In genomic region chr5:74762599-74762998, GRCh38 we compare ENCODE assay signal across 10 cellular contexts. TPM values are rescaled to one million over a fixed set of nuclear protein-coding genes. Genes with fewer than 3 reads are reported as not detected.
DNase-seq lines count a peak whose midpoint lies in the region; ATAC-seq, FAIRE-seq and TF ChIP-seq lines count a peak whose summit lies in the region.
"Had no signal": no experiment of that assay in that cellular context is flagged by ENCODE, and none has a peak within 500 bp of the region (broad histone marks: within the 10 kb centered on the region; RNA-seq: fewer than 3 reads in every experiment).

No MANE protein-coding gene starts in this region.

- no peaks in the 10 kb centered on the region for H3F3A ChIP-seq in Loucy (ENCODE audit: low read depth)

- H2AK5ac ChIP-seq in trophoblast cell (ENCODE audit: low read length) = no peak overlapping the region

- H3K27ac ChIP-seq in K562 (ENCODE audit: extremely low read depth, low read depth, low read length) (no peak overlapping the region), trophoblast cell (ENCODE audit: low read depth, low read length) (no peak overlapping the region)
- H3K27ac ChIP-seq: esophagus muscularis mucosa had no signal

- H4K8ac ChIP-seq in trophoblast cell (ENCODE audit: low read depth, low read length) = no peak overlapping the region

- peak; percentile 18 to 35 for DNase-seq in activated CD4-positive, alpha-beta T cell treated with anti-CD3 and anti-CD28 coated beads, Interleukin-2, amount 50 U/mL, for 48 hours
- DNase-seq in activated CD4-positive, alpha-beta T cell treated with anti-CD3 and anti-CD28 coated beads, Interleukin-2, amount 50 U/mL, for 4 hours = no peak
- no peak for DNase-seq in K562 (ENCODE audit: extremely low read depth in 1 of 4, low spot score in 3 of 4)
- peak; percentile 83 to 94 for DNase-seq in trophoblast cell
- no peak for DNase-seq in GM10248 (ENCODE audit: extremely low spot score)
- DNase-seq in HAP-1 (ENCODE audit: low spot score in 2 of 2) = no peak
- DNase-seq: Karpas-422 had no signal

- 97% methylated on average over 2 of the region's 2 CpGs for WGBS in K562 (ENCODE audit: insufficient coverage, low coverage, missing lambda C conversion rate)
- WGBS in trophoblast cell (ENCODE audit: extremely low coverage, insufficient coverage, insufficient read length) = no CpG with 5 or more reads among the region's 2 CpGs

- no peaks in the 10 kb centered on the region for H3K9me2 ChIP-seq in Loucy (replicated peaks; ENCODE audit: low read depth, low read length)

- in situ Hi-C loops in K562 (cut with MboI) = no loop called here
- in situ Hi-C loops in HAP-1 (cut with MboI; ENCODE audit: low sequenced_read_pairs) = loop anchor here (10.0 kb wide), 1 partner anchor 152 kb away; no protein-coding TSS in a partner anchor

- FAIRE-seq in K562 (lab: Jason Lieb, UNC) = no peak

- H4K91ac ChIP-seq in trophoblast cell (ENCODE audit: low read depth, low read length) = no peak overlapping the region

- TF ChIP-seq RAD21 in K562 (CRISPR knock-in tag; conservative IDR thresholded peaks at IDR 0.05 in 1 of 2, IDR thresholded peaks at IDR 0.05 in 1 of 2) = no peak

- no peak overlapping the region for H3K4me3 ChIP-seq in Loucy (ENCODE audit: low read length, poor library complexity, severe bottlenecking)
- no peak overlapping the region for H3K4me3 ChIP-seq in K562
- no peak overlapping the region for H3K4me3 ChIP-seq in trophoblast cell (ENCODE audit: low read depth, low read length)
- H3K4me3 ChIP-seq in HAP-1 = no peak overlapping the region
- H3K4me3 ChIP-seq: esophagus muscularis mucosa had no signal

- H3K4me2 ChIP-seq in Loucy (ENCODE audit: low read depth, low read length, poor library complexity, severe bottlenecking) (peak overlapping the region; percentile 81), K562 (ENCODE audit: insufficient read depth, low read length) (no peak overlapping the region), trophoblast cell (ENCODE audit: low read length) (no peak overlapping the region)

- peaks cover 59% of the 10 kb centered on the region for H3K79me2 ChIP-seq in Loucy (ENCODE audit: insufficient read depth, low read length)
- peaks cover 39% of the 10 kb centered on the region for H3K79me2 ChIP-seq in K562 (ENCODE audit: control insufficient read depth, insufficient read depth, low read length)
- peaks cover 10% of the 10 kb centered on the region for H3K79me2 ChIP-seq in trophoblast cell (ENCODE audit: control insufficient read depth, insufficient read depth, low read length, poor library complexity)

- H3K9ac ChIP-seq in Loucy (ENCODE audit: low read depth, low read length, poor library complexity, severe bottlenecking) (no peak overlapping the region), K562 (ENCODE audit: insufficient read depth in 1 of 2, low read depth in 2 of 2, low read length in 2 of 2) (no peak overlapping the region), trophoblast cell (ENCODE audit: low read length) (no peak overlapping the region)

- no peak overlapping the region for H2BK5ac ChIP-seq in trophoblast cell (ENCODE audit: low read depth, low read length, poor library complexity)

- CTCF ChIA-PET in K562 (lab: Yijun Ruan, JAX; ENCODE audit: low intra/inter-chr PET ratio) (no interaction called here), GM10248 (lab: Yijun Ruan, JAX) (interaction anchor here (1.1 to 3.0 kb wide), 4 partner anchors 11 to 156 kb away, joined by 3 to 18 read pairs (median 4); no protein-coding TSS in a partner anchor)

- peaks cover 6% of the 10 kb centered on the region for H3K79me1 ChIP-seq in trophoblast cell (ENCODE audit: low read length)

- intact Hi-C loops in K562 (cut with micrococcal nuclease) = no loop called here

- no peak for ATAC-seq in K562
- ATAC-seq in HG02588 (IDR thresholded peaks at IDR 0.05; ENCODE audit: unreplicated experiment) = no peak

- BruUV-seq in K562 (replicated peaks; lab: Mats Ljungman, UMichigan) = no TSS peak

- TF ChIP-seq CTCF in Loucy (conservative IDR thresholded peaks at IDR 0.05; ENCODE audit: low read length) = no peak
- TF ChIP-seq CTCF in K562 (IDR thresholded peaks at IDR 0.05 in 2 of 3, conservative IDR thresholded peaks at IDR 0.05 in 1 of 3; ENCODE audit: insufficient read depth in 2 of 3, low read depth in 1 of 3, low read length in 3 of 3) = no peak
- no peak for TF ChIP-seq CTCF in GM10248 (IDR thresholded peaks at IDR 0.05; ENCODE audit: control extremely low read depth, extremely low read depth, low read depth, missing control alignments)

- peaks cover 19% of the 10 kb centered on the region for H3K36me3 ChIP-seq in Loucy (ENCODE audit: insufficient read depth, low read length)
- peaks cover 72% of the 10 kb centered on the region; the same call in 2 of the 3 replicates for H3K36me3 ChIP-seq in K562 (ENCODE audit: control insufficient read depth, insufficient read depth, low read length)
- peaks cover 2 to 5% of the 10 kb centered on the region in 2 experiments for H3K36me3 ChIP-seq in trophoblast cell (ENCODE audit: control insufficient read depth in 1 of 2, insufficient read depth in 2 of 2, low read length in 2 of 2)
- H3K36me3 ChIP-seq in HAP-1 (replicated peaks) = peaks cover 53% of the 10 kb centered on the region

- no peaks in the 10 kb centered on the region for H3K9me1 ChIP-seq in K562 (ENCODE audit: control insufficient read depth, insufficient read depth, low read length)

- H2BK120ac ChIP-seq in trophoblast cell (ENCODE audit: insufficient read depth, low read length, poor library complexity) = no peak overlapping the region

- POLR2A ChIA-PET in K562 (lab: Yijun Ruan, JAX) = interaction anchor here (1.4 to 1.7 kb wide), 2 partner anchors 8 to 17 kb away, joined by 4 read pairs; no protein-coding TSS in a partner anchor
- POLR2A ChIA-PET in GM10248 (lab: Yijun Ruan, JAX) = no interaction called here

- no peak overlapping the region for H2BK12ac ChIP-seq in trophoblast cell (ENCODE audit: low read length)

- H3K4me1 ChIP-seq in Loucy (ENCODE audit: insufficient read depth, low read length, poor library complexity, severe bottlenecking) (peaks cover 55% of the 10 kb centered on the region), K562 (replicated peaks in 1 of 2; ENCODE audit: control insufficient read depth in 2 of 2, insufficient read depth in 2 of 2, low read length in 2 of 2) (peaks cover 4 to 12% of the 10 kb centered on the region in 2 experiments; a peak in 3 of 5 replicates), trophoblast cell (ENCODE audit: control insufficient read depth in 1 of 2, insufficient read depth in 2 of 2, low read length in 2 of 2) (peaks cover 5% of the 10 kb centered on the region in 2 experiments), HAP-1 (peaks cover 13% of the 10 kb centered on the region)

- H2AFZ ChIP-seq in Loucy (ENCODE audit: low read length) (no peak overlapping the region), K562 (ENCODE audit: low read depth, low read length) (no peak overlapping the region), trophoblast cell (ENCODE audit: insufficient read depth, low read length, poor library complexity) (no peak overlapping the region)

- no peak overlapping the region for H3K4ac ChIP-seq in trophoblast cell (ENCODE audit: low read depth, low read length)

- H3K27me3 ChIP-seq in Loucy (ENCODE audit: insufficient read depth, low read length, poor library complexity, severe bottlenecking) (no peaks in the 10 kb centered on the region), K562 (ENCODE audit: control insufficient read depth in 2 of 2, insufficient read depth in 2 of 2, low read length in 2 of 2) (no peaks in the 10 kb centered on the region), trophoblast cell (ENCODE audit: insufficient read depth, low read length) (no peaks in the 10 kb centered on the region), HAP-1 (ENCODE audit: low read depth) (no peaks in the 10 kb centered on the region)
- H3K27me3 ChIP-seq: esophagus muscularis mucosa had no signal

- H3K9me3 ChIP-seq in Loucy (ENCODE audit: insufficient read depth, low read depth, low read length) (no peaks in the 10 kb centered on the region), K562 (replicated peaks; ENCODE audit: control insufficient read depth, insufficient read depth, low read depth, low read length) (no peaks in the 10 kb centered on the region), trophoblast cell (ENCODE audit: insufficient read depth, low read depth, low read length) (no peaks in the 10 kb centered on the region), HAP-1 (no peaks in the 10 kb centered on the region)
- H3K9me3 ChIP-seq: esophagus muscularis mucosa had no signal

- no peak overlapping the region for H3K14ac ChIP-seq in trophoblast cell (ENCODE audit: low read length)

- no peak for TF ChIP-seq POLR2A in K562 (conservative IDR thresholded peaks at IDR 0.05)

- H4K20me1 ChIP-seq in Loucy (ENCODE audit: insufficient read depth, low read length, poor library complexity, severe bottlenecking) (peaks cover 26% of the 10 kb centered on the region), K562 (replicated peaks; ENCODE audit: control insufficient read depth, insufficient read depth, low read length) (peaks cover 3% of the 10 kb centered on the region; the same call in 1 of the 2 replicates)

- H3K23ac ChIP-seq in trophoblast cell (ENCODE audit: low read length) = no peak overlapping the region

- H4K12ac ChIP-seq in trophoblast cell (ENCODE audit: low read depth, low read length) = no peak overlapping the region

- TF ChIP-seq EP300 in K562 (IDR thresholded peaks at IDR 0.05; ENCODE audit: low read length) = no peak

- H3K18ac ChIP-seq in trophoblast cell (ENCODE audit: low read length) = no peak overlapping the region

RNA-seq across cellular contexts. Expression of gene GFM2, which starts 4.3 kb away (rescaled TPM):
- 29.7 and 79.4 TPM in 2 replicates for total RNA-seq in K562 (2011; cell fraction: chromatin; rRNA removed; ENCODE audit: low replicate concordance)
- 20.7 and 24.3 TPM in 2 replicates for total RNA-seq in K562 (2011; cell fraction: nucleolus; rRNA removed)
- 28.7 and 32.6 TPM in 2 replicates for total RNA-seq in K562 (2011; cell fraction: nucleoplasm; rRNA removed)
- total RNA-seq in K562 (2014; rRNA removed) (45.8 and 49.0 TPM in 2 replicates), K562 (2014; rRNA removed; fragmentation: Illumina TruSeq; extraction: Trizol) (54.2 and 59.7 TPM in 2 replicates), K562 (2015; rRNA removed; fragmentation: Illumina TruSeq; extraction: Trizol) (46.7 and 52.9 TPM in 2 replicates), K562 (2021) (39.0 and 42.3 TPM in 2 replicates)
- polyA plus RNA-seq in K562 (2011; rRNA removed) (62.7 and 78.2 TPM in 2 replicates), K562 (2014; fragmentation: Illumina TruSeq; extraction: Trizol) (45.3 and 52.5 TPM in 2 replicates), K562 (2014; fragmentation: Nextera tagmentation; extraction: Ambion mirVana) (10 to 100 TPM; 32.8 to 74.3 TPM), K562 (2014; rRNA removed) (44.9 and 54.0 TPM in 2 replicates)
- polyA plus RNA-seq in K562 (2011; cell fraction: cytosol; rRNA removed) = 18.1 and 35.5 TPM in 2 replicates
- polyA plus RNA-seq in K562 (2011; cell fraction: nucleus; rRNA removed) = 61.7 and 103 TPM in 2 replicates
- polyA plus RNA-seq in K562 (2012) = 26.8 and 27.7 TPM in 2 replicates
- 93.2 and 99.3 TPM in 2 replicates for polyA minus RNA-seq in K562 (2011; rRNA and poly(A)+ RNA removed)
- polyA minus RNA-seq in K562 (2011; cell fraction: cytosol; rRNA and poly(A)+ RNA removed) = 25.5 and 29.1 TPM in 2 replicates
- 40.1 and 86.1 TPM in 2 replicates for polyA minus RNA-seq in K562 (2011; cell fraction: nucleus; rRNA and poly(A)+ RNA removed)
- 16.2 TPM in 2 replicates for polyA plus RNA-seq in trophoblast cell (2013)

RNA-seq across cellular contexts. Expression of gene NSA2, which starts 4.5 kb away (rescaled TPM):
- 14.8 and 46.0 TPM in 2 replicates for total RNA-seq in K562 (2011; cell fraction: chromatin; rRNA removed; ENCODE audit: low replicate concordance)
- total RNA-seq in K562 (2011; cell fraction: nucleolus; rRNA removed) = 10.8 and 12.2 TPM in 2 replicates
- total RNA-seq in K562 (2011; cell fraction: nucleoplasm; rRNA removed) = 22.1 and 23.6 TPM in 2 replicates
- total RNA-seq in K562 (2014; rRNA removed) (159 and 238 TPM in 2 replicates), K562 (2014; rRNA removed; fragmentation: Illumina TruSeq; extraction: Trizol) (183 and 199 TPM in 2 replicates), K562 (2015; rRNA removed; fragmentation: Illumina TruSeq; extraction: Trizol) (200 and 220 TPM in 2 replicates), K562 (2021) (77.8 and 88.5 TPM in 2 replicates)
- polyA plus RNA-seq in K562 (2011; rRNA removed) (64.9 and 80.5 TPM in 2 replicates), K562 (2014; fragmentation: Illumina TruSeq; extraction: Trizol) (167 and 246 TPM in 2 replicates), K562 (2014; fragmentation: Nextera tagmentation; extraction: Ambion mirVana) (10 to 100 TPM; 60.2 to 67.6 TPM), K562 (2014; rRNA removed) (212 and 245 TPM in 2 replicates)
- 7.5 and 23.4 TPM in 2 replicates for polyA plus RNA-seq in K562 (2011; cell fraction: cytosol; rRNA removed)
- polyA plus RNA-seq in K562 (2011; cell fraction: nucleus; rRNA removed) = 11.5 and 15.7 TPM in 2 replicates
- 62.1 and 91.9 TPM in 2 replicates for polyA plus RNA-seq in K562 (2012)
- 46.7 and 46.8 TPM in 2 replicates for polyA minus RNA-seq in K562 (2011; rRNA and poly(A)+ RNA removed)
- 32.4 and 35.2 TPM in 2 replicates for polyA minus RNA-seq in K562 (2011; cell fraction: cytosol; rRNA and poly(A)+ RNA removed)
- polyA minus RNA-seq in K562 (2011; cell fraction: nucleus; rRNA and poly(A)+ RNA removed) = 7.8 and 24.8 TPM in 2 replicates
- polyA plus RNA-seq in trophoblast cell (2013) = 74.3 and 78.4 TPM in 2 replicates

Comparison
In these comparisons a context has a peak if more than half of its experiments do, and no peak if none do; other contexts are left out.
1. DNase-seq: peak in activated CD4-positive, alpha-beta T cell treated with anti-CD3 and anti-CD28 coated beads, Interleukin-2, amount 50 U/mL, for 48 hours (2 of 2) and trophoblast cell (2 of 2); none in activated CD4-positive, alpha-beta T cell treated with anti-CD3 and anti-CD28 coated beads, Interleukin-2, amount 50 U/mL, for 4 hours (0 of 2), K562 (0 of 4), GM10248 (single experiment) and HAP-1 (0 of 2).